11 cellular contexts compared by ENCODE assay signal in genomic region chr4:77921701-77922100, GRCh38. TPM values are rescaled to one million over a fixed set of nuclear protein-coding genes. Genes with fewer than 3 reads are reported as not detected.
DNase-seq lines count a peak whose midpoint lies in the region; ATAC-seq and TF ChIP-seq lines count a peak whose summit lies in the region.
"Had no signal": no experiment of that assay in that cellular context is flagged by ENCODE, and none has a peak within 500 bp of the region (broad histone marks: within the 10 kb centered on the region; RNA-seq: fewer than 3 reads in every experiment).

No MANE protein-coding gene starts in this region.

- H3K27ac ChIP-seq in SK-N-MC (peak overlapping the region; percentile 53; the same call in 1 of the 2 replicates), upper lobe of left lung (peak overlapping the region; percentile 4 to 63 (median 56))

- TF ChIP-seq EP300 in upper lobe of left lung (IDR thresholded peaks at IDR 0.05): peak in 3 of 4 donors; percentile 2 to 63 (median 7)

- H3K9me3 ChIP-seq in SK-N-MC (ENCODE audit: low read depth, low read length): no peaks in the 10 kb centered on the region
- H3K9me3 ChIP-seq in upper lobe of left lung: no peaks in the 10 kb centered on the region

- H3K4me1 ChIP-seq in upper lobe of left lung: peaks cover 12 to 21% (median 16%) of the 10 kb centered on the region in 4 donors

- H3K4me3 Mint-ChIP-seq in activated T-cell treated with anti-CD3 and anti-CD28 coated beads, Interleukin-2, amount 50 U/mL, for 72 hours: no peak overlapping the region
- H3K4me3 Mint-ChIP-seq: CD14-positive monocyte; stimulated activated naive CD8-positive, alpha-beta T cell treated with anti-CD3 and anti-CD28 coated beads, Interleukin-15, Interleukin-2, amounts not matched to agents 100 ng/mL and 50 ng/mL, for 24 hours had no signal

- 44 to 49% methylated on average over 5 of the region's 5 CpGs for WGBS in upper lobe of left lung, 2 donors

- no peak for TF ChIP-seq POLR2A in upper lobe of left lung (IDR thresholded peaks at IDR 0.05)

- no peaks in the 10 kb centered on the region for H3K4me1 Mint-ChIP-seq in activated T-cell treated with anti-CD3 and anti-CD28 coated beads, Interleukin-2, amount 50 U/mL, for 72 hours (ENCODE audit: low read depth)

- H3K36me3 ChIP-seq in SK-N-MC (ENCODE audit: insufficient read depth, low read length): peaks cover 7% of the 10 kb centered on the region; the same call in 1 of the 2 replicates
- H3K36me3 ChIP-seq in upper lobe of left lung: no peaks in the 10 kb centered on the region

- no peak overlapping the region for H3K4me3 ChIP-seq in SK-N-MC
- H3K4me3 ChIP-seq in upper lobe of left lung: no peak overlapping the region

- H3K27me3 Mint-ChIP-seq in activated T-cell treated with anti-CD3 and anti-CD28 coated beads, Interleukin-2, amount 50 U/mL, for 72 hours (ENCODE audit: low read depth): no peaks in the 10 kb centered on the region
- H3K27me3 Mint-ChIP-seq: stimulated activated naive CD8-positive, alpha-beta T cell treated with anti-CD3 and anti-CD28 coated beads, Interleukin-15, Interleukin-2, amounts not matched to agents 100 ng/mL and 50 ng/mL, for 24 hours had no signal

- TF ChIP-seq CTCF in upper lobe of left lung (IDR thresholded peaks at IDR 0.05): no peak

- H3K9me3 Mint-ChIP-seq in activated T-cell treated with anti-CD3 and anti-CD28 coated beads, Interleukin-2, amount 50 U/mL, for 72 hours: peaks cover 2 to 7% of the 10 kb centered on the region in 2 donors

- H3K27me3 ChIP-seq in upper lobe of left lung: no peaks in the 10 kb centered on the region

- H3K27ac Mint-ChIP-seq in activated T-cell treated with anti-CD3 and anti-CD28 coated beads, Interleukin-2, amount 50 U/mL, for 72 hours: no peak overlapping the region
- H3K27ac Mint-ChIP-seq: CD14-positive monocyte had no signal

- no peak for ATAC-seq in upper lobe of left lung (ENCODE audit: low FRiP score in 2 of 2)
- no peak for ATAC-seq in activated T-cell treated with anti-CD3 and anti-CD28 coated beads, Interleukin-2, amount 50 U/mL, for 72 hours (replicated peaks in 1 of 2)
- no peak for ATAC-seq in GM19351 (IDR thresholded peaks at IDR 0.05; ENCODE audit: unreplicated experiment)

- peaks cover 10 to 36% of the 10 kb centered on the region in 2 donors for H3K36me3 Mint-ChIP-seq in activated T-cell treated with anti-CD3 and anti-CD28 coated beads, Interleukin-2, amount 50 U/mL, for 72 hours (ENCODE audit: insufficient read depth in 2 of 2)

- DNase-seq in SIG-M5 treated with dmso at 0.1 percent for 504 hours (lab: John Stamatoyannopoulos, UW; ENCODE audit: unreplicated experiment) (peak; percentile 22), SIG-M5 (lab: John Stamatoyannopoulos, UW) (no peak), SK-N-MC (ENCODE audit: low read depth, low spot score) (peak; percentile 30), glomerular endothelial cell (ENCODE audit: extremely low read depth, low read depth, low spot score) (peak; percentile 97), upper lobe of left lung (no peak), T-helper 1 cell (no peak)
- no peak for DNase-seq in activated T-cell treated with anti-CD3 and anti-CD28 coated beads, Interleukin-2, amount 50 U/mL, for 72 hours
- DNase-seq: NCI-H774 had no signal

- H3K9ac ChIP-seq in SK-N-MC (ENCODE audit: insufficient read length): no peak overlapping the region

RNA-seq across cellular contexts. Expression of gene MRPL1, which starts 59.1 kb away (rescaled TPM):
- 22.3 and 30.5 TPM in 2 replicates for total RNA-seq in glomerular endothelial cell
- total RNA-seq in upper lobe of left lung: 10 to 100 TPM in 4 of 6 donors, 1 to 10 TPM in 2; 4.1 to 26.5 (median 16.8) TPM
- 10 to 100 TPM; 39.3 to 76.8 TPM for total RNA-seq in activated T-cell treated with anti-CD3 and anti-CD28 coated beads, Interleukin-2, amount 50 U/mL, for 72 hours

Comparison
In these comparisons a context has a peak if more than half of its experiments do, and no peak if none do; other contexts are left out.
1. DNase-seq: peak in SIG-M5 treated with dmso at 0.1 percent for 504 hours (single experiment), SK-N-MC (single experiment) and glomerular endothelial cell (single experiment); none in SIG-M5 (single experiment), upper lobe of left lung (0 of 2), T-helper 1 cell (0 of 5) and activated T-cell treated with anti-CD3 and anti-CD28 coated beads, Interleukin-2, amount 50 U/mL, for 72 hours (0 of 2).